ENCODE assay signal across 2 cellular contexts in genomic region chr20:35697696-35698297, GRCh38.
TF ChIP-seq lines count a peak whose summit lies in the region.

No MANE protein-coding gene starts in this region.

TF ChIP-seq in A549, 52 proteins besides CTCF, POLR2A, EP300 and RAD21:
- no peak for TF ChIP-seq BHLHE40 (IDR thresholded peaks at IDR 0.05; ENCODE audit: low read depth, low read length)
- no peak for TF ChIP-seq ZC3H11A (IDR thresholded peaks at IDR 0.05)
- TF ChIP-seq, protein P1, sequence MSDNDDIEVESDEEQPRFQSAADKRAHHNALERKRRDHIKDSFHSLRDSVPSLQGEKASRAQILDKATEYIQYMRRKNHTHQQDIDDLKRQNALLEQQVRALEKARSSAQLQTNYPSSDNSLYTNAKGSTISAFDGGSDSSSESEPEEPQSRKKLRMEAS (IDR thresholded peaks at IDR 0.05), result no peak
- TF ChIP-seq RNF2 (IDR thresholded peaks at IDR 0.05; ENCODE audit: borderline replicate concordance, low read depth), result no peak
- TF ChIP-seq, protein P2, sequence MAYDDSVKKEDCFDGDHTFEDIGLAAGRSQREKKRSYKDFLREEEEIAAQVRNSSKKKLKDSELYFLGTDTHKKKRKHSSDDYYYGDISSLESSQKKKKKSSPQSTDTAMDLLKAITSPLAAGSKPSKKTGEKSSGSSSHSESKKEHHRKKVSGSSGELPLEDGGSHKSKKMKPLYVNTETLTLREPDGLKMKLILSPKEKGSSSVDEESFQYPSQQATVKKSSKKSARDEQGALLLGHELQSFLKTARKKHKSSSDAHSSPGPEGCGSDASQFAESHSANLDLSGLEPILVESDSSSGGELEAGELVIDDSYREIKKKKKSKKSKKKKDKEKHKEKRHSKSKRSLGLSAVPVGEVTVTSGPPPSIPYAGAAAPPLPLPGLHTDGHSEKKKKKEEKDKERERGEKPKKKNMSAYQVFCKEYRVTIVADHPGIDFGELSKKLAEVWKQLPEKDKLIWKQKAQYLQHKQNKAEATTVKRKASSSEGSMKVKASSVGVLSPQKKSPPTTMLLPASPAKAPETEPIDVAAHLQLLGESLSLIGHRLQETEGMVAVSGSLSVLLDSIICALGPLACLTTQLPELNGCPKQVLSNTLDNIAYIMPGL (CRISPR knock-in tag; IDR thresholded peaks at IDR 0.05; ENCODE audit: borderline replicate concordance), result no peak
- no peak for TF ChIP-seq CEBPB (IDR thresholded peaks at IDR 0.05)
- TF ChIP-seq HDAC2 (IDR thresholded peaks at IDR 0.05), result no peak
- no peak for TF ChIP-seq MYC (IDR thresholded peaks at IDR 0.05; ENCODE audit: borderline replicate concordance, low read length)
- TF ChIP-seq FOSB (CRISPR knock-in tag; IDR thresholded peaks at IDR 0.05), result no peak
- no peak for TF ChIP-seq CHD4 (IDR thresholded peaks at IDR 0.05; ENCODE audit: borderline replicate concordance)
- TF ChIP-seq HOXB13 (CRISPR knock-in tag; IDR thresholded peaks at IDR 0.05; ENCODE audit: low read depth), result no peak
- TF ChIP-seq E2F6 (IDR thresholded peaks at IDR 0.05; ENCODE audit: borderline replicate concordance, low read depth), result no peak
- TF ChIP-seq, protein P3, sequence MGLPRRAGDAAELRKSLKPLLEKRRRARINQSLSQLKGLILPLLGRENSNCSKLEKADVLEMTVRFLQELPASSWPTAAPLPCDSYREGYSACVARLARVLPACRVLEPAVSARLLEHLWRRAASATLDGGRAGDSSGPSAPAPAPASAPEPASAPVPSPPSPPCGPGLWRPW (IDR thresholded peaks at IDR 0.05), result no peak
- TF ChIP-seq EHF (CRISPR knock-in tag; IDR thresholded peaks at IDR 0.05), result no peak
- TF ChIP-seq KDM1A (IDR thresholded peaks at IDR 0.05; ENCODE audit: low read depth), result no peak
- TF ChIP-seq REST (IDR thresholded peaks at IDR 0.05), result no peak
- no peak for TF ChIP-seq JUN (IDR thresholded peaks at IDR 0.05)
- TF ChIP-seq ZNF302 (CRISPR knock-in tag; IDR thresholded peaks at IDR 0.05), result no peak
- TF ChIP-seq SREBF2 (IDR thresholded peaks at IDR 0.05), result no peak
- no peak for TF ChIP-seq FOXS1 (CRISPR knock-in tag; IDR thresholded peaks at IDR 0.05)

TF ChIP-seq in K562, 482 proteins besides CTCF, POLR2A, EP300 and RAD21:
- TF ChIP-seq HMG20B (CRISPR knock-in tag; IDR thresholded peaks at IDR 0.05), result no peak
- no peak for TF ChIP-seq SRSF7 (optimal IDR thresholded peaks at IDR 0.05; ENCODE audit: low read depth, low read length)
- no peak for TF ChIP-seq ZMIZ1 (IDR thresholded peaks at IDR 0.05; ENCODE audit: low read depth in 2 of 2, low read length in 2 of 2)
- no peak for TF ChIP-seq NUFIP1 (IDR thresholded peaks at IDR 0.05; ENCODE audit: partially characterized antibody)
TF ChIP-seq in K562: peak in this region for 0.
